Comparison of ENCODE assay signal across 29 cellular contexts in the genomic region with DNA sequence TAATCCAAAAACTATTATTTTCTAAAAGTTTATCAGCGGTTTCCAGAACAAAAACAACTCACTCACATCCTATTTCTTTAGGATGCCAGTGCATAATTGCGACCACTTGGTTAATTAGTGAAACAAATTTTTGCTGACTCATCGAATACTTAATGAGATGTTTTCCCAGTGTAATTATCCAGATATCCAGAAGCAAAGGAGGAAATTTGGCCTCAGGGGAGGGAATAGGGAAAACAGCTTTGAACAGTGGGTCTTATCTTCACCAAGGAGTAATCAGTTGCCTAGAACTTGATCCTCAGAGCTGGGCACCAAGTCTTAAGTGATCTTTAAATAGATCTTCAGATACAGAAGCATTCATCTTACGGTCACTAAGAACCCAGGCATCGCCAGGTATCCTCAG. TPM values are rescaled to one million over a fixed set of nuclear protein-coding genes. Genes with fewer than 3 reads are reported as not detected.
"Had no signal": no experiment of that assay in that cellular context is flagged by ENCODE, and none has a peak within 500 bp of the region (broad histone marks: within the 10 kb centered on the region; RNA-seq: fewer than 3 reads in every experiment).

No MANE protein-coding gene starts in this region.

- H2AFZ ChIP-seq: hepatocyte had no signal

- H3K27ac Mint-ChIP-seq: activated T-cell treated with anti-CD3 and anti-CD28 coated beads, Interleukin-2, amount 50 U/mL, for 72 hours; dendritic cell treated with granulocyte-macrophage colony-stimulating factor and Interleukin-4, amounts not matched to agents 40 ng/mL and 50 ng/mL, for 4 days; immature natural killer cell; T-helper 1 cell treated with Interleukin-12 subunit alpha and Interleukin-12 subunit beta and Interleukin-4 antibody, amounts not matched to agents 30 μg/mL and 1 μg/mL, for 36 hours; type B pancreatic cell; WTC11 had no signal

- H3K4me2 ChIP-seq: hepatocyte had no signal

- H3K4me3 ChIP-seq: body of pancreas, hepatocyte, left lung, lung, sigmoid colon, testis had no signal

- H3K9me3 Mint-ChIP-seq: activated T-cell treated with anti-CD3 and anti-CD28 coated beads, Interleukin-2, amount 50 U/mL, for 72 hours; dendritic cell treated with granulocyte-macrophage colony-stimulating factor and Interleukin-4, amounts not matched to agents 40 ng/mL and 50 ng/mL, for 4 days; immature natural killer cell; naive thymus-derived CD4-positive, alpha-beta T cell; neural crest cell; T-helper 1 cell treated with Interleukin-12 subunit alpha and Interleukin-12 subunit beta and Interleukin-4 antibody, amounts not matched to agents 30 μg/mL and 1 μg/mL, for 36 hours; type B pancreatic cell; WTC11 had no signal

- H3K27ac ChIP-seq: body of pancreas, hepatocyte, left lung, sigmoid colon, testis had no signal

- H3K36me3 ChIP-seq: left lung, sigmoid colon had no signal

- H3K79me2 ChIP-seq: hepatocyte had no signal

- FAIRE-seq: endometrium had no signal

- H3K4me3 Mint-ChIP-seq: activated T-cell treated with anti-CD3 and anti-CD28 coated beads, Interleukin-2, amount 50 U/mL, for 72 hours; dendritic cell treated with granulocyte-macrophage colony-stimulating factor and Interleukin-4, amounts not matched to agents 40 ng/mL and 50 ng/mL, for 4 days; immature natural killer cell; neural crest cell; T-helper 1 cell treated with Interleukin-12 subunit alpha and Interleukin-12 subunit beta and Interleukin-4 antibody, amounts not matched to agents 30 μg/mL and 1 μg/mL, for 36 hours; type B pancreatic cell; WTC11 had no signal

- H3K4me1 ChIP-seq: testis had no signal

- ATAC-seq: activated T-cell treated with anti-CD3 and anti-CD28 coated beads, Interleukin-2, amount 50 U/mL, for 72 hours; body of pancreas; left lung; naive thymus-derived CD4-positive, alpha-beta T cell; WTC11 had no signal

- DNase-seq: activated CD4-positive, alpha-beta T cell treated with anti-CD3 and anti-CD28 coated beads, Interleukin-2, amount 50 U/mL, for 48 hours; activated effector memory CD4-positive, alpha-beta T cell treated with anti-CD3 and anti-CD28 coated beads, Interleukin-2, amount 50 U/mL, for 16 hours; activated naive CD4-positive, alpha-beta T cell treated with anti-CD3 and anti-CD28 coated beads, Interleukin-2, amount 50 U/mL, for 16 hours; activated T-cell treated with anti-CD3 and anti-CD28 coated beads, Interleukin-2, amount 50 U/mL, for 72 hours; anterior cingulate cortex; body of pancreas; caudate nucleus; effector CD4-positive, alpha-beta T cell; foreskin fibroblast; immature natural killer cell; kidney glomerular epithelial cell; left lung; naive thymus-derived CD4-positive, alpha-beta T cell; occipital lobe; sigmoid colon; stimulated activated CD4-positive, alpha-beta T cell treated with anti-CD3 and anti-CD28 coated beads, Interleukin-4, amount 100 ng/mL, for 1 hour; stimulated activated naive CD4-positive, alpha-beta T cell; T1000; testis had no signal

- H3K27me3 ChIP-seq: body of pancreas, hepatocyte, testis had no signal

- H3K9me3 ChIP-seq: body of pancreas, left lung, sigmoid colon, testis had no signal

- H3K36me3 Mint-ChIP-seq: immature natural killer cell; naive thymus-derived CD4-positive, alpha-beta T cell; type B pancreatic cell; WTC11 had no signal

RNA-seq across cellular contexts. Expression of gene STYXL2, which starts 24.3 kb away (rescaled TPM):
- total RNA-seq: body of pancreas; epithelial cell of proximal tubule; fibroblast of lung; naive thymus-derived CD4-positive, alpha-beta T cell had no signal
- polyA plus RNA-seq: fibroblast of lung; immature natural killer cell; naive thymus-derived CD4-positive, alpha-beta T cell had no signal

RNA-seq across cellular contexts. Expression of gene GPA33, which starts 28.0 kb away (rescaled TPM):
- total RNA-seq: epithelial cell of proximal tubule, fibroblast of lung, neural crest cell, occipital lobe had no signal
- polyA plus RNA-seq: fibroblast of lung had no signal
